31 cellular contexts compared by ENCODE assay signal in genomic region chr15:90967206-90967605, GRCh38.
"Had no signal": no experiment of that assay in that cellular context is flagged by ENCODE, and none has a peak within 500 bp of the region (broad histone marks: within the 10 kb centered on the region; RNA-seq: fewer than 3 reads in every experiment).

No MANE protein-coding gene starts in this region.

- ATAC-seq: body of pancreas, Panc1, SK-N-SH treated with all-trans-retinoic acid at 6 μM for 48 hours had no signal

- DNase-seq: activated B cell treated with CpG ODN at 0.5 μM for 24 hours; activated CD4-positive, alpha-beta memory T cell treated with anti-CD3 and anti-CD28 coated beads for 36 hours; activated CD4-positive, alpha-beta T cell treated with anti-CD3 and anti-CD28 coated beads for 4 hours; activated CD4-positive, alpha-beta T cell treated with anti-CD3 and anti-CD28 coated beads, Interleukin-2, amount 50 U/mL, for 1 hour; activated CD4-positive, CD25-positive, alpha-beta regulatory T cell treated with anti-CD3 and anti-CD28 coated beads, Interleukin-2, amount 50 U/mL, for 72 hours; activated CD8-positive, alpha-beta memory T cell treated with anti-CD3 and anti-CD28 coated beads, Interleukin-2, amount 50 U/mL, for 48 hours; activated gamma-delta T cell; activated naive CD4-positive, alpha-beta T cell treated with Interleukin-2 at 50 U/mL for 16 hours; activated naive CD8-positive, alpha-beta T cell treated with anti-CD3 and anti-CD28 coated beads for 36 hours; body of pancreas; central memory CD4-positive, alpha-beta T cell; Karpas-422; KBM-7; NCI-H1105; NCI-H1417 treated with DMSO at 0.1 percent for 48 hours; NCI-H1694; NCI-H1930; NCI-H2081 treated with DMSO at 0.1 percent for 48 hours; NCI-H226; NCI-H446 treated with DMSO at 0.1 percent for 48 hours; NCI-H524; SHP77 treated with DMSO at 0.1 percent for 48 hours; T-helper 1 cell; T-helper 2 cell; T-helper 9 cell had no signal

- H3K4me3 ChIP-seq: body of pancreas, SJSA1 had no signal

- H3K27ac Mint-ChIP-seq: activated B cell treated with CpG ODN at 0.5 μM for 24 hours; activated CD4-positive, alpha-beta memory T cell treated with anti-CD3 and anti-CD28 coated beads for 36 hours; activated naive CD8-positive, alpha-beta T cell treated with anti-CD3 and anti-CD28 coated beads for 36 hours had no signal

- H3K4me1 Mint-ChIP-seq: activated B cell treated with CpG ODN at 0.5 μM for 24 hours; activated naive CD8-positive, alpha-beta T cell treated with anti-CD3 and anti-CD28 coated beads for 36 hours had no signal

- H3K4me1 ChIP-seq: body of pancreas, SJSA1 had no signal

- H3K27me3 Mint-ChIP-seq: activated B cell treated with CpG ODN at 0.5 μM for 24 hours; activated CD4-positive, alpha-beta memory T cell treated with anti-CD3 and anti-CD28 coated beads for 36 hours; activated naive CD8-positive, alpha-beta T cell treated with anti-CD3 and anti-CD28 coated beads for 36 hours had no signal

- H3K4me3 Mint-ChIP-seq: activated B cell treated with CpG ODN at 0.5 μM for 24 hours; activated CD4-positive, alpha-beta memory T cell treated with anti-CD3 and anti-CD28 coated beads for 36 hours; activated naive CD8-positive, alpha-beta T cell treated with anti-CD3 and anti-CD28 coated beads for 36 hours had no signal

- H3K27me3 ChIP-seq: body of pancreas, SJSA1 had no signal

- H3K9me3 Mint-ChIP-seq: activated B cell treated with CpG ODN at 0.5 μM for 24 hours; activated CD4-positive, alpha-beta memory T cell treated with anti-CD3 and anti-CD28 coated beads for 36 hours; activated naive CD8-positive, alpha-beta T cell treated with anti-CD3 and anti-CD28 coated beads for 36 hours; activated T-helper 2 cell treated with anti-CD3 and anti-CD28 coated beads, Interferon-gamma antibody, Interleukin-2, Interleukin-4, amounts not matched to agents 10 μg/mL and 5 μg/mL and 100 μg/mL, durations not matched to agents 14 hours and 24 hours and 36 hours had no signal

- FAIRE-seq: astrocyte had no signal

- H3K27ac ChIP-seq: body of pancreas, SJSA1, VCaP had no signal

- H3K9me3 ChIP-seq: body of pancreas, SJSA1 had no signal
